Comparison of ENCODE assay signal across 14 cellular contexts in genomic region chr4:131348258-131348657, GRCh38.
DNase-seq lines count a peak whose midpoint lies in the region; ATAC-seq and TF ChIP-seq lines count a peak whose summit lies in the region.
"Had no signal": no experiment of that assay in that cellular context is flagged by ENCODE, and none has a peak within 500 bp of the region (broad histone marks: within the 10 kb centered on the region; RNA-seq: fewer than 3 reads in every experiment).

No MANE protein-coding gene starts in this region.

- DNase-seq in DND-41 (no peak), left ventricle myocardium superior (no peak), epidermal melanocyte (ENCODE audit: insufficient read length, low spot score) (no peak), natural killer cell (no peak), HK-2 (ENCODE audit: unreplicated experiment) (no peak)
- DNase-seq: activated B cell treated with CpG ODN at 0.5 μM for 24 hours, NCI-H1105 treated with DMSO at 0.1 percent for 48 hours, Peyer's patch had no signal

- ATAC-seq in DND-41 (ENCODE audit: insufficient read depth, low read depth), result no peak
- peak; percentile 98 for ATAC-seq in GM19035 (IDR thresholded peaks at IDR 0.05; ENCODE audit: unreplicated experiment)
- ATAC-seq in HG02623 (IDR thresholded peaks at IDR 0.05; ENCODE audit: unreplicated experiment), result peak; percentile 82
- peak; percentile 99 for ATAC-seq in HG03439 (IDR thresholded peaks at IDR 0.05; ENCODE audit: unreplicated experiment)
- no peak for ATAC-seq in left ventricle myocardium superior
- no peak for ATAC-seq in natural killer cell
- ATAC-seq: A549 had no signal

- H3K9ac ChIP-seq in DND-41 (ENCODE audit: low read depth, low read length), result no peak overlapping the region

- no peaks in the 10 kb centered on the region for H3K4me1 ChIP-seq in DND-41 (ENCODE audit: insufficient read depth, low read length)
- H3K4me1 ChIP-seq: A549, Peyer's patch, prostate gland had no signal

- H2AFZ ChIP-seq in DND-41 (ENCODE audit: low read depth, low read length), result 0 out of 2 replicates have a peak overlapping the region, but pooled peaks have one; percentile 2

- no peaks in the 10 kb centered on the region for H4K20me1 ChIP-seq in DND-41 (ENCODE audit: insufficient read depth, low read length)

- H3K9me3 ChIP-seq in DND-41 (ENCODE audit: insufficient read depth, low read length, severe bottlenecking), result no peaks in the 10 kb centered on the region
- H3K9me3 ChIP-seq: A549, Peyer's patch, prostate gland had no signal

- no peak overlapping the region for H3K4me3 ChIP-seq in DND-41 (ENCODE audit: low read depth in 1 of 2, low read length in 2 of 2)
- H3K4me3 ChIP-seq: A549, Peyer's patch, prostate gland had no signal

- H3K36me3 ChIP-seq in DND-41 (ENCODE audit: insufficient read depth, low read length), result no peaks in the 10 kb centered on the region
- H3K36me3 ChIP-seq: Peyer's patch, prostate gland had no signal

- intact Hi-C loops in left ventricle myocardium superior (cut with micrococcal nuclease), result no loop called here
- intact Hi-C loops in natural killer cell (cut with micrococcal nuclease), result no loop called here

- no peaks in the 10 kb centered on the region for H3K4me1 Mint-ChIP-seq in natural killer cell
- H3K4me1 Mint-ChIP-seq: activated B cell treated with CpG ODN at 0.5 μM for 24 hours; central memory CD8-positive, alpha-beta T cell had no signal

- H3K27ac Mint-ChIP-seq in natural killer cell, result no peak overlapping the region
- H3K27ac Mint-ChIP-seq: activated B cell treated with CpG ODN at 0.5 μM for 24 hours had no signal

- no peak overlapping the region for H3K27ac ChIP-seq in DND-41 (ENCODE audit: low read length)
- H3K27ac ChIP-seq: A549, Peyer's patch, prostate gland had no signal

- H3K4me2 ChIP-seq in DND-41 (ENCODE audit: insufficient read depth, low read length), result no peak overlapping the region
- H3K4me2 ChIP-seq: A549 had no signal

- no peaks in the 10 kb centered on the region for H3K27me3 Mint-ChIP-seq in natural killer cell (ENCODE audit: low read depth in 2 of 2)
- H3K27me3 Mint-ChIP-seq: activated B cell treated with CpG ODN at 0.5 μM for 24 hours; central memory CD8-positive, alpha-beta T cell had no signal

- H3K79me2 ChIP-seq in DND-41 (ENCODE audit: insufficient read depth, low read length), result no peaks in the 10 kb centered on the region

- TF ChIP-seq CTCF in DND-41 (IDR thresholded peaks at IDR 0.05; ENCODE audit: borderline replicate concordance, extremely low read depth, low read length, poor library complexity, severe bottlenecking) (no peak), natural killer cell (IDR thresholded peaks at IDR 0.05) (no peak)

- peaks cover 8 to 16% of the 10 kb centered on the region in 2 donors for H3K9me3 Mint-ChIP-seq in natural killer cell
- H3K9me3 Mint-ChIP-seq: activated B cell treated with CpG ODN at 0.5 μM for 24 hours had no signal

- H3K4me3 Mint-ChIP-seq in natural killer cell, result no peak overlapping the region
- H3K4me3 Mint-ChIP-seq: activated B cell treated with CpG ODN at 0.5 μM for 24 hours; central memory CD8-positive, alpha-beta T cell had no signal

- no peaks in the 10 kb centered on the region for H3K36me3 Mint-ChIP-seq in natural killer cell

- no peaks in the 10 kb centered on the region for H3K27me3 ChIP-seq in DND-41 (ENCODE audit: insufficient read depth, low read length, poor library complexity)
- H3K27me3 ChIP-seq: Peyer's patch had no signal

Comparison
In these comparisons a context has a peak if more than half of its experiments do, and no peak if none do; other contexts are left out.
1. ATAC-seq: peak in GM19035 (single experiment), HG02623 (single experiment) and HG03439 (single experiment); none in DND-41 (single experiment), left ventricle myocardium superior (single experiment) and natural killer cell (0 of 3).